1 cellular context compared by ENCODE assay signal in genomic region chr11:72081184-72081644, GRCh38.
TF ChIP-seq lines count a peak whose summit lies in the region.

No MANE protein-coding gene starts in this region.

TF ChIP-seq in HEK293, 187 proteins besides CTCF, POLR2A, EP300 and RAD21 (continued from another document):
- TF ChIP-seq AEBP2 (tag by site-specific recombination; IDR thresholded peaks at IDR 0.05; ENCODE audit: borderline replicate concordance), result no peak
- TF ChIP-seq ZNF426 (tag by site-specific recombination; IDR thresholded peaks at IDR 0.05), result no peak
